In the genomic region with DNA sequence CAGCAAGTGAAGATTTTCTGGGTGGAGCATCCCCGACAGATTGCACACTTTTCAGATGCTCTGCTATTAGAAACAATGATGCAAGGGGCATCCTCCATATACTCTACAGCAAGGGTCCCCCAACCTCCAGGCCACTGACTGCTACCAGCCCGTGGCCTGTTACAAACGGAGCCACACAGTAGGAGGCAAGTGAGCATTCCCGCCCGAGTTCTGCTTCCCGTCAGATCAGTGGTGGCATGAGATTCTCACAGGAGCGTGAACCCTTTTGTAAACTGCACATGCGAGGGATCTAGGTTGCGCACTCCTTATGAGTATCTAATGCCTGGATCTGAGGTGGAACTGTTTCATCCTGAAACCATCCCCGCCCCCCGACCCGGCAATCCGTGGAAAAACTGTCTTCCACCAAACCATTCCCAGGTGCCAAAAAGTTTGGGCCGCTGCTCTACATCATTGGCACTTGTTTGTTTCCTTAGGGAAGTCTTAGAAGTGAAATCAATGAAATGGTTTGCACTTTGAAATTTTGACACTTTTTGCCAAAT, we compare ENCODE assay signal across 1 cellular context.
TF ChIP-seq lines count a peak whose summit lies in the region.

No MANE protein-coding gene starts in this region.

TF ChIP-seq in endothelial cell of umbilical vein, 7 proteins besides CTCF, POLR2A, EP300 and RAD21:
- TF ChIP-seq EZH2 (IDR thresholded peaks at IDR 0.05; ENCODE audit: borderline replicate concordance, low read depth, low read length, severe bottlenecking) (no peak), POLR2AphosphoS5 (IDR thresholded peaks at IDR 0.05; ENCODE audit: insufficient read depth, low read depth, low read length) (no peak), MYC (IDR thresholded peaks at IDR 0.05; ENCODE audit: low read depth, low read length) (no peak), JUN (IDR thresholded peaks at IDR 0.05; ENCODE audit: borderline replicate concordance, insufficient read depth, insufficient read length, low read depth) (no peak), FOS (IDR thresholded peaks at IDR 0.05; ENCODE audit: borderline replicate concordance, insufficient read depth, low read length) (no peak), GATA2 (IDR thresholded peaks at IDR 0.05; ENCODE audit: insufficient read depth, insufficient read length, low read depth, low read length) (no peak)
- TF ChIP-seq, protein P1, sequence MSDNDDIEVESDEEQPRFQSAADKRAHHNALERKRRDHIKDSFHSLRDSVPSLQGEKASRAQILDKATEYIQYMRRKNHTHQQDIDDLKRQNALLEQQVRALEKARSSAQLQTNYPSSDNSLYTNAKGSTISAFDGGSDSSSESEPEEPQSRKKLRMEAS (IDR thresholded peaks at IDR 0.05; ENCODE audit: insufficient read depth, insufficient read length), result no peak
